24 cellular contexts compared by ENCODE assay signal in genomic region chr12:57869919-57870318, GRCh38. TPM values are rescaled to one million over a fixed set of nuclear protein-coding genes. Genes with fewer than 3 reads are reported as not detected.
DNase-seq lines count a peak whose midpoint lies in the region; ATAC-seq, FAIRE-seq and TF ChIP-seq lines count a peak whose summit lies in the region.
"Had no signal": no experiment of that assay in that cellular context is flagged by ENCODE, and none has a peak within 500 bp of the region (broad histone marks: within the 10 kb centered on the region; RNA-seq: fewer than 3 reads in every experiment).

No MANE protein-coding gene starts in this region.

- no peak overlapping the region for H3K4me2 ChIP-seq in astrocyte (ENCODE audit: low read length)
- H3K4me2 ChIP-seq: SK-N-SH had no signal

- TF ChIP-seq EP300 in sigmoid colon (IDR thresholded peaks at IDR 0.05): no peak

- H3K4me1 ChIP-seq in astrocyte (ENCODE audit: insufficient read depth, low read length) (peaks cover 7% of the 10 kb centered on the region), sigmoid colon (peaks cover 0 to 65% (median 50%) of the 10 kb centered on the region in 4 donors), vagina (peaks cover 26% of the 10 kb centered on the region)

- H3K4me3 Mint-ChIP-seq in astrocyte (ENCODE audit: unreplicated experiment) (no peak overlapping the region), glutamatergic neuron (ENCODE audit: unreplicated experiment) (peak overlapping the region; percentile 15)
- H3K4me3 Mint-ChIP-seq: activated naive CD8-positive, alpha-beta T cell treated with anti-CD3 and anti-CD28 coated beads, Interleukin-2, amount 50 U/mL, for 24 hours; CD4-positive, CD25-positive, alpha-beta regulatory T cell; stimulated activated naive CD8-positive, alpha-beta T cell treated with anti-CD3 and anti-CD28 coated beads, Interleukin-15, Interleukin-2, amounts not matched to agents 100 ng/mL and 50 ng/mL, for 24 hours had no signal

- peaks cover 8% of the 10 kb centered on the region for H3K27me3 Mint-ChIP-seq in astrocyte (ENCODE audit: low read depth, unreplicated experiment)
- peaks cover 18% of the 10 kb centered on the region for H3K27me3 Mint-ChIP-seq in glutamatergic neuron (ENCODE audit: unreplicated experiment)

- no peak for TF ChIP-seq CTCF in astrocyte (IDR thresholded peaks at IDR 0.05; ENCODE audit: insufficient read depth, low read depth, low read length)
- TF ChIP-seq CTCF in glutamatergic neuron (IDR thresholded peaks at IDR 0.05; ENCODE audit: partially characterized antibody, unreplicated experiment): no peak
- no peak for TF ChIP-seq CTCF in sigmoid colon (IDR thresholded peaks at IDR 0.05)
- no peak for TF ChIP-seq CTCF in vagina (IDR thresholded peaks at IDR 0.05)

- DNase-seq in astrocyte (ENCODE audit: low read depth) (no peak), glutamatergic neuron (no peak), sigmoid colon (no peak), vagina (ENCODE audit: extremely low spot score in 2 of 2) (no peak), urothelium cell line (ENCODE audit: low spot score) (no peak)
- no peak for DNase-seq in activated CD8-positive, alpha-beta memory T cell treated with anti-CD3 and anti-CD28 coated beads, Interleukin-2, amount 50 U/mL, for 4 hours
- DNase-seq: activated CD4-positive, alpha-beta T cell treated with anti-CD3 and anti-CD28 coated beads, Interleukin-2, amount 50 U/mL, for 4 hours; activated effector memory CD4-positive, alpha-beta T cell treated with anti-CD3 and anti-CD28 coated beads, Interleukin-2, amount 50 U/mL, for 16 hours; activated naive CD8-positive, alpha-beta T cell treated with anti-CD3 and anti-CD28 coated beads, Interleukin-2, amount 50 U/mL, for 24 hours; CD4-positive, CD25-positive, alpha-beta regulatory T cell; dermis blood vessel endothelial cell; DMS153; hippocampal formation; KBM-7; mucosa of descending colon; NCI-H2171 treated with DMSO at 0.1 percent for 48 hours; NCI-H69; RPMI8226; SK-N-SH; T-helper 2 cell had no signal

- H3K9me3 ChIP-seq in astrocyte (ENCODE audit: insufficient read depth, low read depth, low read length) (no peaks in the 10 kb centered on the region), sigmoid colon (no peaks in the 10 kb centered on the region), vagina (no peaks in the 10 kb centered on the region)
- H3K9me3 ChIP-seq: mucosa of descending colon, neutrophil, SK-N-SH had no signal

- no peak for ATAC-seq in HG02970 (IDR thresholded peaks at IDR 0.05; ENCODE audit: low FRiP score, unreplicated experiment)
- ATAC-seq: activated naive CD8-positive, alpha-beta T cell treated with anti-CD3 and anti-CD28 coated beads, Interleukin-2, amount 50 U/mL, for 24 hours; HCT116; mucosa of descending colon had no signal

- H3K4me3 ChIP-seq in astrocyte (ENCODE audit: insufficient read depth, low read depth, low read length) (no peak overlapping the region), sigmoid colon (no peak overlapping the region), vagina (no peak overlapping the region)
- H3K4me3 ChIP-seq: mucosa of descending colon had no signal

- intact Hi-C loops in sigmoid colon (cut with DNase I) (no loop called here), vagina (cut with DNase I) (no loop called here)

- no peaks in the 10 kb centered on the region for H3K79me2 ChIP-seq in astrocyte (ENCODE audit: insufficient read depth, low read length)

- no peaks in the 10 kb centered on the region for H3K9me3 Mint-ChIP-seq in astrocyte (ENCODE audit: unreplicated experiment)
- H3K9me3 Mint-ChIP-seq in glutamatergic neuron (ENCODE audit: unreplicated experiment): peaks cover 18% of the 10 kb centered on the region
- H3K9me3 Mint-ChIP-seq: activated naive CD8-positive, alpha-beta T cell treated with anti-CD3 and anti-CD28 coated beads, Interleukin-2, amount 50 U/mL, for 24 hours; stimulated activated naive CD8-positive, alpha-beta T cell treated with anti-CD3 and anti-CD28 coated beads, Interleukin-15, Interleukin-2, amounts not matched to agents 100 ng/mL and 50 ng/mL, for 24 hours had no signal

- peak overlapping the region; percentile 13 for H2AFZ ChIP-seq in astrocyte (ENCODE audit: low read depth, low read length)

- H4K20me1 ChIP-seq in astrocyte (ENCODE audit: insufficient read depth, low read length): no peaks in the 10 kb centered on the region

- FAIRE-seq in astrocyte (lab: Jason Lieb, UNC) (no peak), urothelium cell line (lab: Jason Lieb, UNC) (no peak)

- H3K36me3 Mint-ChIP-seq in astrocyte (ENCODE audit: low read depth, unreplicated experiment): no peaks in the 10 kb centered on the region
- H3K36me3 Mint-ChIP-seq in glutamatergic neuron (ENCODE audit: unreplicated experiment): peaks cover 3% of the 10 kb centered on the region
- H3K36me3 Mint-ChIP-seq: CD4-positive, CD25-positive, alpha-beta regulatory T cell had no signal

- 92 to 95% methylated on average over 8 of the region's 8 CpGs for WGBS in sigmoid colon, 2 donors

- H3K9ac ChIP-seq in astrocyte (ENCODE audit: low read length): no peak overlapping the region
- H3K9ac ChIP-seq: SK-N-SH had no signal

- TF ChIP-seq POLR2A in sigmoid colon (IDR thresholded peaks at IDR 0.05): no peak
- TF ChIP-seq POLR2A in vagina (IDR thresholded peaks at IDR 0.05): no peak

- H3K27me3 ChIP-seq in astrocyte (ENCODE audit: insufficient read depth, low read length) (no peaks in the 10 kb centered on the region), sigmoid colon (no peaks in the 10 kb centered on the region), vagina (no peaks in the 10 kb centered on the region)

- H3K4me1 Mint-ChIP-seq in astrocyte (ENCODE audit: low read depth, unreplicated experiment): peaks cover 2% of the 10 kb centered on the region
- peaks cover 39% of the 10 kb centered on the region for H3K4me1 Mint-ChIP-seq in glutamatergic neuron (ENCODE audit: low read depth, unreplicated experiment)

- H3K27ac ChIP-seq in astrocyte (ENCODE audit: low read depth, low read length) (no peak overlapping the region), sigmoid colon (peak overlapping the region; percentile 84 to 99 (median 92)), vagina (peak overlapping the region; percentile 79)
- H3K27ac ChIP-seq: neutrophil had no signal

- H3K27ac Mint-ChIP-seq in astrocyte (ENCODE audit: unreplicated experiment) (no peak overlapping the region), glutamatergic neuron (ENCODE audit: unreplicated experiment) (peak overlapping the region; percentile 100)
- H3K27ac Mint-ChIP-seq: activated naive CD8-positive, alpha-beta T cell treated with anti-CD3 and anti-CD28 coated beads, Interleukin-2, amount 50 U/mL, for 24 hours; CD4-positive, CD25-positive, alpha-beta regulatory T cell; stimulated activated naive CD8-positive, alpha-beta T cell treated with anti-CD3 and anti-CD28 coated beads, Interleukin-15, Interleukin-2, amounts not matched to agents 100 ng/mL and 50 ng/mL, for 24 hours had no signal

- H3K36me3 ChIP-seq in astrocyte (ENCODE audit: insufficient read depth, low read length) (no peaks in the 10 kb centered on the region), sigmoid colon (no peaks in the 10 kb centered on the region), vagina (no peaks in the 10 kb centered on the region)
- H3K36me3 ChIP-seq: neutrophil had no signal

RNA-seq across cellular contexts. Expression of gene CTDSP2, which starts 23.4 kb away (rescaled TPM):
- total RNA-seq in astrocyte (87.1 and 91.9 TPM in 2 replicates), glutamatergic neuron (ENCODE audit: unreplicated experiment) (127 TPM), sigmoid colon (100 to 1,000 TPM; 121 to 183 (median 135) TPM), vagina (108 TPM)
- polyA plus RNA-seq in sigmoid colon: 100 to 1,000 TPM in 2 of 3 donors, 10 to 100 TPM in 1; 85.3 to 122 (median 105) TPM

RNA-seq across cellular contexts. Expression of gene AVIL, which starts 51.4 kb away (rescaled TPM):
- 2.5 and 3.2 TPM in 2 replicates for total RNA-seq in astrocyte
- 4.8 TPM for total RNA-seq in glutamatergic neuron (ENCODE audit: unreplicated experiment)
- 10 to 100 TPM in 1 of 4 donors, 1 to 10 TPM in 3; 2.1 to 12.2 (median 5.1) TPM for total RNA-seq in sigmoid colon
- polyA plus RNA-seq in sigmoid colon: 10 to 100 TPM in 1 of 3 donors, 1 to 10 TPM in 2; 6.2 to 11.4 (median 8.3) TPM
- total RNA-seq in vagina: 5.2 TPM
